Comparison of ENCODE assay signal across 2 cellular contexts in the genomic region with DNA sequence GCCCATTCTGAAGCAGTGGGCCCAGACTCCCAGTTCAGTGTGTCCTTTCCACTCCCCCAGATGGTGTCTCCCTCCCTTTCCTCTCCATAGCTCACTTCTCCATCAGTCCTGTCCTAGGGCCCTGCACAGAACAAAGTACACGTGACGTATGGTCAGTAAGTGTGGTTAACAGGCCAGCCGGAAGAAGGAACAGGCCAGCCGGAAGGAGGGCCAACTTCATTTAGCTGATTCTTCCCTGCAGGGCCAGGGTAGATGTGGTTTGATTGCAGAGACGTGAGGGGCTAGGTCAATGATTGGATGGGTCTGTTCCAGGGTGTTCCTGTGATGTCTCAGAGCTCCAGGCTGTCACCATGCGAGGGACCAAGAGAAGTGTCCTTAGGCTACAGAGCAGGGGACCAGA.
A peak's percentile ranks its signal among the peaks of the same experiment; 100 is the strongest.
TF ChIP-seq lines count a peak whose summit lies in the region.

No MANE protein-coding gene starts in this region.

TF ChIP-seq in HepG2, 621 proteins besides CTCF, POLR2A, EP300 and RAD21:
- TF ChIP-seq GABPB1 (CRISPR knock-in tag; IDR thresholded peaks at IDR 0.05) (peak; percentile 45), HES4 (CRISPR knock-in tag; IDR thresholded peaks at IDR 0.05; ENCODE audit: borderline replicate concordance) (0 out of 2 replicates have a peak, but pooled peaks have one; percentile 47), ARNTL (CRISPR knock-in tag; IDR thresholded peaks at IDR 0.05) (0 out of 2 replicates have a peak, but pooled peaks have one; percentile 47), GABPA (IDR thresholded peaks at IDR 0.05; ENCODE audit: low read depth, low read length) (peak; percentile 59), GABPA (CRISPR knock-in tag; IDR thresholded peaks at IDR 0.05; ENCODE audit: low read depth) (peak; percentile 83), ZNF768 (CRISPR knock-in tag; IDR thresholded peaks at IDR 0.05) (peak; percentile 39; the same call in 1 of the 2 replicates), TAF15 (IDR thresholded peaks at IDR 0.05; ENCODE audit: low read depth, low read length, poor library complexity, severe bottlenecking) (no peak), HOXD1 (CRISPR knock-in tag; IDR thresholded peaks at IDR 0.05) (no peak)

TF ChIP-seq in K562, 482 proteins besides CTCF, POLR2A, EP300 and RAD21:
- TF ChIP-seq ZNF766 (CRISPR knock-in tag; conservative IDR thresholded peaks at IDR 0.05): no peak
- TF ChIP-seq USF1 (CRISPR knock-in tag; IDR thresholded peaks at IDR 0.05): peak; percentile 37; the same call in 1 of the 2 replicates
- no peak for TF ChIP-seq PTRF (tag; IDR thresholded peaks at IDR 0.05)
- no peak for TF ChIP-seq ID3 (CRISPR knock-in tag; IDR thresholded peaks at IDR 0.05)
- no peak for TF ChIP-seq ID3 (tag; IDR thresholded peaks at IDR 0.05)
- TF ChIP-seq HNRNPK (IDR thresholded peaks at IDR 0.05; ENCODE audit: low read depth, low read length, poor library complexity, severe bottlenecking): no peak
- no peak for TF ChIP-seq ZNF586 (CRISPR knock-in tag; conservative IDR thresholded peaks at IDR 0.05)
- no peak for TF ChIP-seq TAF7 (tag; IDR thresholded peaks at IDR 0.05)
- TF ChIP-seq, protein P1, sequence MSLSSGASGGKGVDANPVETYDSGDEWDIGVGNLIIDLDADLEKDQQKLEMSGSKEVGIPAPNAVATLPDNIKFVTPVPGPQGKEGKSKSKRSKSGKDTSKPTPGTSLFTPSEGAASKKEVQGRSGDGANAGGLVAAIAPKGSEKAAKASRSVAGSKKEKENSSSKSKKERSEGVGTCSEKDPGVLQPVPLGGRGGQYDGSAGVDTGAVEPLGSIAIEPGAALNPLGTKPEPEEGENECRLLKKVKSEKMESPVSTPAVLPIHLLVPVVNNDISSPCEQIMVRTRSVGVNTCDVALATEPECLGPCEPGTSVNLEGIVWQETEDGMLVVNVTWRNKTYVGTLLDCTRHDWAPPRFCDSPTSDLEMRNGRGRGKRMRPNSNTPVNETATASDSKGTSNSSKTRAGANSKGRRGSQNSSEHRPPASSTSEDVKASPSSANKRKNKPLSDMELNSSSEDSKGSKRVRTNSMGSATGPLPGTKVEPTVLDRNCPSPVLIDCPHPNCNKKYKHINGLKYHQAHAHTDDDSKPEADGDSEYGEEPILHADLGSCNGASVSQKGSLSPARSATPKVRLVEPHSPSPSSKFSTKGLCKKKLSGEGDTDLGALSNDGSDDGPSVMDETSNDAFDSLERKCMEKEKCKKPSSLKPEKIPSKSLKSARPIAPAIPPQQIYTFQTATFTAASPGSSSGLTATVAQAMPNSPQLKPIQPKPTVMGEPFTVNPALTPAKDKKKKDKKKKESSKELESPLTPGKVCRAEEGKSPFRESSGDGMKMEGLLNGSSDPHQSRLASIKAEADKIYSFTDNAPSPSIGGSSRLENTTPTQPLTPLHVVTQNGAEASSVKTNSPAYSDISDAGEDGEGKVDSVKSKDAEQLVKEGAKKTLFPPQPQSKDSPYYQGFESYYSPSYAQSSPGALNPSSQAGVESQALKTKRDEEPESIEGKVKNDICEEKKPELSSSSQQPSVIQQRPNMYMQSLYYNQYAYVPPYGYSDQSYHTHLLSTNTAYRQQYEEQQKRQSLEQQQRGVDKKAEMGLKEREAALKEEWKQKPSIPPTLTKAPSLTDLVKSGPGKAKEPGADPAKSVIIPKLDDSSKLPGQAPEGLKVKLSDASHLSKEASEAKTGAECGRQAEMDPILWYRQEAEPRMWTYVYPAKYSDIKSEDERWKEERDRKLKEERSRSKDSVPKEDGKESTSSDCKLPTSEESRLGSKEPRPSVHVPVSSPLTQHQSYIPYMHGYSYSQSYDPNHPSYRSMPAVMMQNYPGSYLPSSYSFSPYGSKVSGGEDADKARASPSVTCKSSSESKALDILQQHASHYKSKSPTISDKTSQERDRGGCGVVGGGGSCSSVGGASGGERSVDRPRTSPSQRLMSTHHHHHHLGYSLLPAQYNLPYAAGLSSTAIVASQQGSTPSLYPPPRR (CRISPR knock-in tag; IDR thresholded peaks at IDR 0.05; ENCODE audit: borderline replicate concordance): no peak
- no peak for TF ChIP-seq BRCA1 (IDR thresholded peaks at IDR 0.05)
- TF ChIP-seq BRCA1 (CRISPR knock-in tag; IDR thresholded peaks at IDR 0.05): no peak
- no peak for TF ChIP-seq FUS (optimal IDR thresholded peaks at IDR 0.05; ENCODE audit: low read depth, low read length)
- TF ChIP-seq, protein P2, sequence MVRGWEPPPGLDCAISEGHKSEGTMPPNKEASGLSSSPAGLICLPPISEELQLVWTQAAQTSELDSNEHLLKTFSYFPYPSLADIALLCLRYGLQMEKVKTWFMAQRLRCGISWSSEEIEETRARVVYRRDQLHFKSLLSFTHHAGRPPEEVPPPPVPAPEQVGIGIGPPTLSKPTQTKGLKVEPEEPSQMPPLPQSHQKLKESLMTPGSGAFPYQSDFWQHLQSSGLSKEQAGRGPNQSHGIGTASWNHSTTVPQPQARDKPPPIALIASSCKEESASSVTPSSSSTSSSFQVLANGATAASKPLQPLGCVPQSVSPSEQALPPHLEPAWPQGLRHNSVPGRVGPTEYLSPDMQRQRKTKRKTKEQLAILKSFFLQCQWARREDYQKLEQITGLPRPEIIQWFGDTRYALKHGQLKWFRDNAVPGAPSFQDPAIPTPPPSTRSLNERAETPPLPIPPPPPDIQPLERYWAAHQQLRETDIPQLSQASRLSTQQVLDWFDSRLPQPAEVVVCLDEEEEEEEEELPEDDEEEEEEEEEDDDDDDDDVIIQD (CRISPR knock-in tag; IDR thresholded peaks at IDR 0.05): no peak
- TF ChIP-seq NBN (IDR thresholded peaks at IDR 0.05; ENCODE audit: low read depth): no peak
- TF ChIP-seq USF2 (CRISPR knock-in tag; IDR thresholded peaks at IDR 0.05): 0 out of 2 replicates have a peak, but pooled peaks have one; percentile 20
- TF ChIP-seq FIP1L1 (IDR thresholded peaks at IDR 0.05; ENCODE audit: low read depth, low read length, poor library complexity, severe bottlenecking): no peak
- TF ChIP-seq GABPA (tag; conservative IDR thresholded peaks at IDR 0.05; ENCODE audit: low read depth): 0 out of 2 replicates have a peak, but pooled peaks have one; percentile 18
- TF ChIP-seq NONO (IDR thresholded peaks at IDR 0.05; ENCODE audit: low read depth in 2 of 2, low read length in 1 of 2): no peak
- TF ChIP-seq RB1 (IDR thresholded peaks at IDR 0.05; ENCODE audit: low read depth): no peak
